In the genomic region with DNA sequence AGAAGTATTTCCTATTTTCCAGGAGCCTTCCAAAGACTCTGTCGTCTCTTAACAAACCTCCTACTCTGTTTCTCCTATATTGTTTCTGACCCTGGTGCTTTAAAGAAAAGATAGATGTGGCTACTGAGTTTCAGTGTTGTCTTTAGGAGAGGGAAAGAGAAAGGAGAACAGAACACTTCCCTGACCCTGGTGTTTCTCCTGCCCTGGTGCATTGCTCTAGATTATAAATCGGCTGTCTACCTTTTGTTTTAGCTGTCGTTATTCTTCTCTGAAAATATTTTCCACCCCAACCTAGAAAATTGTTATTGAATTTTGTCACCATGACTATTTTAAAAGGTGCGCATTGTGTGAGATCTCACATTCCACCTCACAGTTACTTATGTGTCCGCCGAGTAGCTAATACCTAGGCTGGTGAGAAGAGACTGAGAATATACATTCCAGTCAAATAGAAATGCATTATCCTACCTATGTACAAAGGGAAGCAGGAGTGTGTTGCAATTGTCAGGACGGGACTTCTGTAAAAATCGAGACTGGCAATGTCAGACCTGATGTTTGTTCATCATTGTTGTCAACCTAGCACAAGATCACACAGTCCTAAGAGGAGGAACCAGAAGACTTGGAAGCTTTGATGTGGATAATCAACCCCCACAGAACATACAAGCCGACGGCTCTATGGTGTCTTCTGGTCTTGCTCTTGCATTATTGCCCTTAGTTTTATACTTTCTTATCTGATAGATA, we compare ENCODE assay signal across 19 cellular contexts.
DNase-seq lines count a peak whose midpoint lies in the region; ATAC-seq, FAIRE-seq and TF ChIP-seq lines count a peak whose summit lies in the region.
"Had no signal": no experiment of that assay in that cellular context is flagged by ENCODE, and none has a peak within 500 bp of the region (broad histone marks: within the 10 kb centered on the region; RNA-seq: fewer than 3 reads in every experiment).

No MANE protein-coding gene starts in this region.

- H4K20me1 ChIP-seq in keratinocyte (ENCODE audit: control insufficient read depth, extremely low read depth, insufficient read depth, low read length) = no peaks in the 10 kb centered on the region
- no peaks in the 10 kb centered on the region for H4K20me1 ChIP-seq in smooth muscle cell (ENCODE audit: low read depth)
- H4K20me1 ChIP-seq in PC-3 (ENCODE audit: low read length) = no peaks in the 10 kb centered on the region

- no peak overlapping the region for H3K4me2 ChIP-seq in keratinocyte (ENCODE audit: control insufficient read depth, extremely low read depth, insufficient read depth, low read depth, low read length)
- no peak overlapping the region for H3K4me2 ChIP-seq in smooth muscle cell
- no peak overlapping the region for H3K4me2 ChIP-seq in PC-3 (ENCODE audit: low read length)
- H3K4me2 ChIP-seq: PC-9 had no signal

- FAIRE-seq in HTR-8/SVneo (lab: Jason Lieb, UNC) (peak; percentile 70), keratinocyte (lab: Jason Lieb, UNC) (peak; percentile 57)

- no peaks in the 10 kb centered on the region for H3K36me3 ChIP-seq in RWPE2 (ENCODE audit: low read depth)
- H3K36me3 ChIP-seq in keratinocyte (ENCODE audit: control insufficient read depth in 2 of 2, extremely low read depth in 1 of 2, insufficient read depth in 2 of 2, low read length in 2 of 2) = no peaks in the 10 kb centered on the region
- H3K36me3 ChIP-seq in smooth muscle cell (ENCODE audit: low read depth) = no peaks in the 10 kb centered on the region
- no peaks in the 10 kb centered on the region for H3K36me3 ChIP-seq in ovary
- no peaks in the 10 kb centered on the region for H3K36me3 ChIP-seq in PC-3 (ENCODE audit: low read depth, low read length)
- H3K36me3 ChIP-seq: HAP-1, SJSA1 had no signal

- no peaks in the 10 kb centered on the region for H3K9me2 ChIP-seq in PC-3 (replicated peaks; ENCODE audit: low read length)

- H3K9me3 ChIP-seq in RWPE2 (ENCODE audit: severe bottlenecking) (no peaks in the 10 kb centered on the region), keratinocyte (ENCODE audit: control insufficient read depth, low read depth, low read length) (no peaks in the 10 kb centered on the region), smooth muscle cell (replicated peaks; ENCODE audit: low read depth) (no peaks in the 10 kb centered on the region), ovary (no peaks in the 10 kb centered on the region), PC-3 (ENCODE audit: low read length) (no peaks in the 10 kb centered on the region)
- H3K9me3 ChIP-seq: HAP-1, SJSA1 had no signal

- DNase-seq in HTR-8/SVneo (ENCODE audit: insufficient read length, low spot score) (no peak), RWPE2 (ENCODE audit: low spot score) (no peak), keratinocyte (ENCODE audit: low read depth, low spot score) (no peak), smooth muscle cell (lab: John Stamatoyannopoulos, UW; ENCODE audit: unreplicated experiment) (no peak), globus pallidus (ENCODE audit: low spot score) (no peak), ovary (no peak), PC-3 (no peak)
- no peak for DNase-seq in effector CD8-positive, alpha-beta T cell (lab: John Stamatoyannopoulos, UW)
- DNase-seq: COR-L47; DMS 273 treated with DMSO at 0.1 percent for 48 hours; GDM1; NCI-H1694; NCI-H2081 treated with DMSO at 0.1 percent for 48 hours; NCI-H748 treated with DMSO at 0.1 percent for 48 hours; NK-92 treated with Interleukin-12 subunit alpha and Interleukin-12 subunit beta, amount 100 ng/mL, for 24 hours had no signal

- H2AFZ ChIP-seq in keratinocyte (ENCODE audit: control insufficient read depth, low read length) (no peak overlapping the region), smooth muscle cell (ENCODE audit: low read depth) (peak overlapping the region; percentile 14), PC-3 (ENCODE audit: low read length) (no peak overlapping the region)
- H2AFZ ChIP-seq: PC-9 had no signal

- no peak for TF ChIP-seq EP300 in ovary (IDR thresholded peaks at IDR 0.05)

- H3K79me2 ChIP-seq in keratinocyte (ENCODE audit: control insufficient read depth, insufficient read depth, low read length) (no peaks in the 10 kb centered on the region), smooth muscle cell (ENCODE audit: low read depth) (no peaks in the 10 kb centered on the region), PC-3 (ENCODE audit: low read length) (no peaks in the 10 kb centered on the region)

- H3K27me3 ChIP-seq in RWPE2 (ENCODE audit: insufficient read depth, poor library complexity, severe bottlenecking) (no peaks in the 10 kb centered on the region), keratinocyte (ENCODE audit: control insufficient read depth, extremely low read depth, insufficient read depth, low read length) (no peaks in the 10 kb centered on the region), smooth muscle cell (ENCODE audit: low read depth) (no peaks in the 10 kb centered on the region), ovary (no peaks in the 10 kb centered on the region), PC-3 (ENCODE audit: low read length) (no peaks in the 10 kb centered on the region)
- H3K27me3 ChIP-seq: SJSA1 had no signal

- no TSS peak for BruUV-seq in PC-3 (replicated peaks; lab: Mats Ljungman, UMichigan)

- peaks cover 10% of the 10 kb centered on the region for H3K4me1 ChIP-seq in RWPE2 (ENCODE audit: insufficient read depth, poor library complexity, severe bottlenecking)
- peaks cover 13% of the 10 kb centered on the region for H3K4me1 ChIP-seq in keratinocyte (ENCODE audit: control insufficient read depth, extremely low read depth, insufficient read depth, low read length)
- no peaks in the 10 kb centered on the region for H3K4me1 ChIP-seq in smooth muscle cell (ENCODE audit: low read depth)
- no peaks in the 10 kb centered on the region for H3K4me1 ChIP-seq in ovary (ENCODE audit: insufficient read depth)
- H3K4me1 ChIP-seq in PC-3 (ENCODE audit: insufficient read depth, low read length) = peaks cover 12% of the 10 kb centered on the region
- H3K4me1 ChIP-seq: HAP-1 had no signal

- no peaks in the 10 kb centered on the region for H3K9me1 ChIP-seq in keratinocyte (ENCODE audit: control insufficient read depth, extremely low read depth, insufficient read depth, low read length)

- dilution Hi-C loops in keratinocyte (cut with MboI; ENCODE audit: extremely low pct_ligation_motif_present, low sequenced_read_pairs) = no loop called here

- POLR2A ChIA-PET in PC-3 (lab: Charles Lee; ENCODE audit: unreplicated experiment) = no interaction called here

- TF ChIP-seq CTCF in RWPE2 (IDR thresholded peaks at IDR 0.05; ENCODE audit: poor library complexity, severe bottlenecking) (peak; percentile 59), keratinocyte (optimal IDR thresholded peaks at IDR 0.05 in 1 of 3, IDR thresholded peaks at IDR 0.05 in 1 of 3, conservative IDR thresholded peaks at IDR 0.05 in 1 of 3; ENCODE audit: extremely low read depth in 1 of 3, insufficient read depth in 2 of 3, low read length in 3 of 3) (no peak), smooth muscle cell (IDR thresholded peaks at IDR 0.05; ENCODE audit: borderline replicate concordance, insufficient read depth, poor library complexity, severe bottlenecking) (no peak), ovary (IDR thresholded peaks at IDR 0.05) (no peak), PC-3 (conservative IDR thresholded peaks at IDR 0.05; ENCODE audit: low read depth, low read length) (no peak)

- H3F3A ChIP-seq in smooth muscle cell (ENCODE audit: low read depth) (peaks cover 3% of the 10 kb centered on the region), PC-3 (ENCODE audit: low read length, unreplicated experiment) (no peaks in the 10 kb centered on the region)

- H3K9ac ChIP-seq in keratinocyte (ENCODE audit: control insufficient read depth, extremely low read depth, insufficient read depth, low read length) (no peak overlapping the region), smooth muscle cell (ENCODE audit: low read depth) (no peak overlapping the region), PC-3 (ENCODE audit: low read length) (no peak overlapping the region)

- WGBS in smooth muscle cell (ENCODE audit: low lambda C conversion rate) = 87% methylated on average over 10 of the region's 10 CpGs
- 72 to 77% (median 77%) methylated on average over 10 of the region's 10 CpGs for WGBS in ovary, 3 donors

- no peak for TF ChIP-seq POLR2A in ovary (IDR thresholded peaks at IDR 0.05)

- intact Hi-C loops in ovary (cut with DNase I) = loop anchor here in 1 of 4 donors (10.0 kb wide), 1 partner anchor 250 kb away; no protein-coding TSS in a partner anchor
- intact Hi-C loops in PC-3 (cut with micrococcal nuclease) = loop anchor here (2.0 to 10.0 kb wide), 4 partner anchors 258 to 860 kb away; no protein-coding TSS in a partner anchor

- CTCF ChIA-PET in PC-3 (lab: Charles Lee) = interaction anchor here (0.5 kb wide), 1 partner anchor 378 kb away, joined by 3 read pairs; no protein-coding TSS in a partner anchor

- ATAC-seq in RWPE2 (ENCODE audit: low read depth) (no peak), PC-3 (no peak; the same call in 1 of the 2 replicates)

- H3K4me3 ChIP-seq in RWPE2 (ENCODE audit: severe bottlenecking) (no peak overlapping the region), keratinocyte (ENCODE audit: control insufficient read depth in 2 of 3, extremely low read depth in 1 of 3, insufficient read depth in 2 of 3, low read depth in 1 of 3, low read length in 3 of 3) (no peak overlapping the region), smooth muscle cell (no peak overlapping the region), ovary (no peak overlapping the region), PC-3 (ENCODE audit: low read length) (no peak overlapping the region)
- H3K4me3 ChIP-seq: HAP-1, K562, PC-9, SJSA1 had no signal

- no peak overlapping the region for H3K27ac ChIP-seq in RWPE2 (ENCODE audit: poor library complexity, severe bottlenecking)
- no peak overlapping the region for H3K27ac ChIP-seq in keratinocyte (ENCODE audit: control insufficient read depth, insufficient read depth, low read length)
- no peak overlapping the region for H3K27ac ChIP-seq in smooth muscle cell (ENCODE audit: low read depth)
- no peak overlapping the region for H3K27ac ChIP-seq in ovary
- H3K27ac ChIP-seq in PC-3 (ENCODE audit: low read length) = no peak overlapping the region
- H3K27ac ChIP-seq: PC-9, SJSA1 had no signal
